10 cellular contexts compared by ENCODE assay signal in genomic region chr1:25641931-25642611, GRCh38. TPM values are rescaled to one million over a fixed set of nuclear protein-coding genes. Genes with fewer than 3 reads are reported as not detected.
A peak's percentile ranks its signal among the peaks of the same experiment; 100 is the strongest.
DNase-seq lines count a peak whose midpoint lies in the region; ATAC-seq, FAIRE-seq and TF ChIP-seq lines count a peak whose summit lies in the region.
"Had no signal": no experiment of that assay in that cellular context is flagged by ENCODE, and none has a peak within 500 bp of the region (broad histone marks: within the 10 kb centered on the region; RNA-seq: fewer than 3 reads in every experiment).

No MANE protein-coding gene starts in this region.

- ATAC-seq in HG03135 (IDR thresholded peaks at IDR 0.05; ENCODE audit: unreplicated experiment) (peak; percentile 24), mucosa of descending colon (peak; percentile 38)

- CTCF ChIA-PET in mammary epithelial cell (lab: Charles Lee; ENCODE audit: low non-redundant PET), result no interaction called here

- H3K36me3 ChIP-seq in mammary epithelial cell (ENCODE audit: insufficient read depth, low read length) (no peaks in the 10 kb centered on the region), mucosa of descending colon (ENCODE audit: low read depth) (no peaks in the 10 kb centered on the region)

- H3K4me1 ChIP-seq in mammary epithelial cell (ENCODE audit: insufficient read depth, low read length) (no peaks in the 10 kb centered on the region), mucosa of descending colon (ENCODE audit: low read depth) (peaks cover 14% of the 10 kb centered on the region)

- BruUV-seq in mammary epithelial cell (replicated peaks; lab: Mats Ljungman, UMichigan), result no TSS peak

- in situ Hi-C loops in mammary epithelial cell (cut with MboI; ENCODE audit: low sequenced_read_pairs in 2 of 2), result no loop called here

- H3K27ac ChIP-seq in mammary epithelial cell (ENCODE audit: insufficient read depth, low read depth, low read length), result no peak overlapping the region

- dilution Hi-C loops in mammary epithelial cell (cut with HindIII; ENCODE audit: low sequenced_read_pairs), result no loop called here

- TF ChIP-seq CTCF in AG10803 (conservative IDR thresholded peaks at IDR 0.05; ENCODE audit: low read length), result peak; percentile 17; the same call in 1 of the 2 replicates
- TF ChIP-seq CTCF in mammary epithelial cell (conservative IDR thresholded peaks at IDR 0.05 in 1 of 2, IDR thresholded peaks at IDR 0.05 in 1 of 2; ENCODE audit: extremely low read depth in 1 of 2, insufficient read depth in 1 of 2, low read depth in 1 of 2, low read length in 2 of 2), result no peak
- no peak for TF ChIP-seq CTCF in mucosa of descending colon (IDR thresholded peaks at IDR 0.05)

- FAIRE-seq in HTR-8/SVneo (lab: Jason Lieb, UNC), result no peak
- FAIRE-seq: G401.6 had no signal

- no peak overlapping the region for H2AFZ ChIP-seq in mammary epithelial cell (ENCODE audit: low read depth, low read length)

- WGBS in mammary epithelial cell (ENCODE audit: low coverage, missing lambda C conversion rate), result 40% methylated on average over 8 of the region's 8 CpGs

- no peak overlapping the region for H3K4me3 ChIP-seq in AG10803 (ENCODE audit: low read length)
- H3K4me3 ChIP-seq in mammary epithelial cell (replicated peaks in 1 of 3; ENCODE audit: insufficient read depth in 1 of 3, low read depth in 2 of 3, low read length in 3 of 3), result no peak overlapping the region
- no peak overlapping the region for H3K4me3 ChIP-seq in mucosa of descending colon

- H3K4me2 ChIP-seq in mammary epithelial cell (ENCODE audit: insufficient read depth, low read depth, low read length), result no peak overlapping the region

- H4K20me1 ChIP-seq in mammary epithelial cell (ENCODE audit: insufficient read depth, low read length), result no peaks in the 10 kb centered on the region

- H3K9ac ChIP-seq in mammary epithelial cell (ENCODE audit: insufficient read depth, low read length), result no peak overlapping the region

- H3K27me3 ChIP-seq in mammary epithelial cell (ENCODE audit: insufficient read depth, low read length), result peaks cover 3% of the 10 kb centered on the region

- DNase-seq in AG10803 (ENCODE audit: low read depth) (peak; percentile 95), mammary epithelial cell (peak; percentile 5), mucosa of descending colon (no peak), islet precursor cell (no peak), SHP77 treated with DMSO at 0.1 percent for 48 hours (lab: John Stamatoyannopoulos, UW) (no peak), NCI-H2107 treated with DMSO at 0.1 percent for 48 hours (lab: John Stamatoyannopoulos, UW; ENCODE audit: unreplicated experiment) (no peak), HTR-8/SVneo (ENCODE audit: insufficient read length, low spot score) (no peak)
- DNase-seq: NCI-H345 had no signal

- H3K9me3 ChIP-seq in mammary epithelial cell (replicated peaks; ENCODE audit: insufficient read depth, low read length), result no peaks in the 10 kb centered on the region
- H3K9me3 ChIP-seq in mucosa of descending colon, result no peaks in the 10 kb centered on the region

- no peaks in the 10 kb centered on the region for H3K79me2 ChIP-seq in mammary epithelial cell (ENCODE audit: insufficient read depth, low read length)

- intact Hi-C loops in mammary epithelial cell (cut with micrococcal nuclease) (no loop called here), mucosa of descending colon (cut with DNase I, micrococcal nuclease) (no loop called here)

RNA-seq across cellular contexts. Expression of gene MAN1C1, which starts 25.5 kb away (rescaled TPM):
- total RNA-seq in mammary epithelial cell (under 1 TPM; 0.07 to 0.33 TPM), mucosa of descending colon (10 to 100 TPM in 1 of 3 donors, 1 to 10 TPM in 2; 2.5 to 22.0 (median 6.1) TPM)
- 0.18 TPM for polyA plus RNA-seq in mammary epithelial cell
- polyA minus RNA-seq in mammary epithelial cell, result not detected

Comparison
In these comparisons a context has a peak if more than half of its experiments do, and no peak if none do; other contexts are left out.
1. DNase-seq: peak in AG10803 (single experiment) and mammary epithelial cell (single experiment); none in mucosa of descending colon (0 of 3), islet precursor cell (single experiment), SHP77 treated with DMSO at 0.1 percent for 48 hours (single experiment), NCI-H2107 treated with DMSO at 0.1 percent for 48 hours (single experiment) and HTR-8/SVneo (single experiment).